ENCODE assay signal across 1 cellular context in genomic region chr1:58819719-58820118, GRCh38.
TF ChIP-seq lines count a peak whose summit lies in the region.

No MANE protein-coding gene starts in this region.

TF ChIP-seq in IMR-90, 13 proteins besides CTCF, POLR2A, EP300 and RAD21:
- TF ChIP-seq CHD1 (IDR thresholded peaks at IDR 0.05; ENCODE audit: low read depth, low read length) (no peak), MAZ (IDR thresholded peaks at IDR 0.05; ENCODE audit: borderline replicate concordance, low read depth, low read length) (no peak), CEBPB (IDR thresholded peaks at IDR 0.05; ENCODE audit: low read depth, low read length) (no peak)
